8 cellular contexts compared by ENCODE assay signal in genomic region chr9:127904888-127905728, GRCh38. TPM values are rescaled to one million over a fixed set of nuclear protein-coding genes. Genes with fewer than 3 reads are reported as not detected.
DNase-seq lines count a peak whose midpoint lies in the region; ATAC-seq lines count a peak whose summit lies in the region.

No MANE protein-coding gene starts in this region.

- H3K4me3 ChIP-seq in skin epidermis: peak overlapping the region; percentile 7 to 31 (median 13)

- H3K27ac ChIP-seq in epithelial cell of prostate (peak overlapping the region; percentile 44), skin epidermis (peak overlapping the region in 20 of 21 experiments; percentile 45 to 98 (median 86))

- in situ Hi-C loops in G401 (cut with HindIII; ENCODE audit: low sequenced_read_pairs): no loop called here

- ATAC-seq in GM21447 (IDR thresholded peaks at IDR 0.05; ENCODE audit: unreplicated experiment): peak; percentile 25

- DNase-seq in activated CD4-positive, alpha-beta T cell treated with anti-CD3 and anti-CD28 coated beads, Interleukin-2, amount 50 U/mL, for 1 hour: peak; percentile 70
- DNase-seq in epithelial cell of prostate (ENCODE audit: low read depth, low spot score) (no peak), DMS153 treated with DMSO at 0.1 percent for 48 hours (lab: John Stamatoyannopoulos, UW; ENCODE audit: unreplicated experiment) (no peak), NCI-H82 treated with DMSO at 0.1 percent for 48 hours (lab: John Stamatoyannopoulos, UW; ENCODE audit: unreplicated experiment) (no peak), G401 (ENCODE audit: low spot score) (no peak), hepatic stellate cell (ENCODE audit: low spot score) (no peak)

RNA-seq across cellular contexts. Expression of gene ST6GALNAC6, which starts 5.7 kb away (rescaled TPM):
- 44.8 and 73.0 TPM in 2 replicates for total RNA-seq in G401 (2014; rRNA removed; shearing (Covaris generic))

RNA-seq across cellular contexts. Expression of gene ST6GALNAC4, which starts 11.7 kb away (rescaled TPM):
- total RNA-seq in G401 (2014; rRNA removed; shearing (Covaris generic)): 31.9 and 32.8 TPM in 2 replicates

RNA-seq across cellular contexts. Expression of gene PIP5KL1, which starts 25.5 kb away (rescaled TPM):
- total RNA-seq in G401 (2014; rRNA removed; shearing (Covaris generic)): 0.68 and 23.4 TPM in 2 replicates

RNA-seq across cellular contexts. Expression of gene AK1, which starts 27.6 kb away (rescaled TPM):
- 46.4 and 62.6 TPM in 2 replicates for total RNA-seq in G401 (2014; rRNA removed; shearing (Covaris generic))

RNA-seq across cellular contexts. Expression of gene DPM2, which starts 32.5 kb away (rescaled TPM):
- total RNA-seq in G401 (2014; rRNA removed; shearing (Covaris generic)): 17.1 and 39.0 TPM in 2 replicates
